Comparison of ENCODE assay signal across 10 cellular contexts in the genomic region with DNA sequence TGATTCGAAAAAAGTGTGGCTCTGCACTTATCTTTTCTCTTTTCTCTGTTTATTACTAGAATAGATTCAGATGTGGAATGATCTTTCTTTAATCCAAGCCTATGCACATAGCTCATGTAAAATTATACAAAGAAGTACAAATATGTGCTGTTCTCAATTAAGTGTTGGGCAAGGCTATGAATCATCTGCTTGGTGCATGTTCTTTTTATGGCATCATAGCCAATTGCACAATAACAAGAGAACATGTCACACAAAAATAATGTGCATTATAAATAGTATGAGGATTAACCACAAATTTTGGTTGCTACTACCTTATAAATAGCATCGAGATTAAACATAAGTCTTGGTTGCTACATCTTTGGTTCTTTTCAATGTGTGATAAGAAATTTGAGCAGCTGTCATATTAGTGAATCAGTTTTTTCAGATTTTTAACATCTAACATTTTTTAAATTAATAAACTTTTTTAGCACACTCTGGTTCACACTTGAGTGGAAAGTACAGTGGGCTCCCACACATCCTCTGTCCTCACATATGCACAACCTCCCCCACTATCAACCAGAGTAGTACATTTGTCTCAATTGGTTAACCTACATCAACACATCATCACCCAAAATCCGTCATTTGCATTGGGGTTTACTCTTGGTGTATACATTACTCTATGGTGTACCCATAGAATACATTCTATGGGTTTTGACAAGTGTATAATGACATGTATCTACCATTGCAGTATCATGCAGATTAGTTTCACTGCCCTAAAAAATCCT. TPM values are rescaled to one million over a fixed set of nuclear protein-coding genes. Genes with fewer than 3 reads are reported as not detected.
DNase-seq lines count a peak whose midpoint lies in the region; ATAC-seq and TF ChIP-seq lines count a peak whose summit lies in the region.
"Had no signal": no experiment of that assay in that cellular context is flagged by ENCODE, and none has a peak within 500 bp of the region (broad histone marks: within the 10 kb centered on the region; RNA-seq: fewer than 3 reads in every experiment).

No MANE protein-coding gene starts in this region.

- TF ChIP-seq CTCF in vagina (IDR thresholded peaks at IDR 0.05) (no peak), mesothelial cell of epicardium (IDR thresholded peaks at IDR 0.05; ENCODE audit: unreplicated experiment) (no peak)

- no peaks in the 10 kb centered on the region for H3K9me3 ChIP-seq in adipocyte (ENCODE audit: control insufficient read depth, low read length)
- no peaks in the 10 kb centered on the region for H3K9me3 ChIP-seq in right cardiac atrium (ENCODE audit: control insufficient read depth, low read length)
- no peaks in the 10 kb centered on the region for H3K9me3 ChIP-seq in vagina

- no peak for TF ChIP-seq POLR2A in vagina (IDR thresholded peaks at IDR 0.05)

- H3K9ac ChIP-seq in adipocyte (ENCODE audit: low read length), result peak overlapping the region; percentile 81

- H3K4me3 ChIP-seq in adipocyte (ENCODE audit: low read length), result peak overlapping the region; percentile 60
- no peak overlapping the region for H3K4me3 ChIP-seq in right cardiac atrium (ENCODE audit: low read length)
- no peak overlapping the region for H3K4me3 ChIP-seq in vagina

- H3K27me3 Mint-ChIP-seq in mesothelial cell of epicardium (ENCODE audit: low read depth), result peaks cover 16% of the 10 kb centered on the region

- H3K27ac ChIP-seq in right cardiac atrium (ENCODE audit: low read length), result no peak overlapping the region
- peak overlapping the region; percentile 74 for H3K27ac ChIP-seq in vagina
- H3K27ac ChIP-seq: C4-2B had no signal

- DNase-seq in Right ventricle myocardium inferior (ENCODE audit: missing footprints), result no peak
- no peak for DNase-seq in cardiac septum (ENCODE audit: low spot score)
- peak; percentile 97 for DNase-seq in adipocyte (ENCODE audit: low read depth)
- DNase-seq in right cardiac atrium, result no peak
- no peak for DNase-seq in vagina (ENCODE audit: extremely low spot score in 2 of 2)
- no peak for DNase-seq in mesothelial cell of epicardium (ENCODE audit: low spot score in 2 of 2, unreplicated experiment in 2 of 2)
- no peak for DNase-seq in NCI-H187 (lab: John Stamatoyannopoulos, UW)
- DNase-seq: T-cell had no signal

- H3K4me1 ChIP-seq in adipocyte (ENCODE audit: control insufficient read depth, insufficient read depth, low read length) (peaks cover 41% of the 10 kb centered on the region), right cardiac atrium (ENCODE audit: control insufficient read depth, insufficient read depth, low read length) (no peaks in the 10 kb centered on the region), vagina (peaks cover 19% of the 10 kb centered on the region)

- ATAC-seq in Right ventricle myocardium inferior, result peak; percentile 78
- ATAC-seq in right cardiac atrium, result peak; percentile 56 to 59
- ATAC-seq in GM21447 (IDR thresholded peaks at IDR 0.05; ENCODE audit: unreplicated experiment), result no peak
- ATAC-seq: T-cell had no signal

- intact Hi-C loops in Right ventricle myocardium inferior (cut with DNase I), result no loop called here
- intact Hi-C loops in cardiac septum (cut with DNase I), result no loop called here
- intact Hi-C loops in right cardiac atrium (cut with DNase I), result loop anchor here in 1 of 4 donors (10.0 kb wide), 1 partner anchor 125 kb away; the partner anchor contains the start of genes HRCT1 and SPAAR
- intact Hi-C loops in vagina (cut with DNase I), result no loop called here

- H3K27ac Mint-ChIP-seq in mesothelial cell of epicardium, result no peak overlapping the region
- H3K27ac Mint-ChIP-seq: T-cell had no signal

- H3K36me3 ChIP-seq in adipocyte (ENCODE audit: control insufficient read depth, insufficient read depth, low read length, severe bottlenecking) (no peaks in the 10 kb centered on the region), vagina (no peaks in the 10 kb centered on the region)

- peaks cover 4% of the 10 kb centered on the region for H3K9me3 Mint-ChIP-seq in mesothelial cell of epicardium
- H3K9me3 Mint-ChIP-seq: T-cell had no signal

- H3K27me3 ChIP-seq in adipocyte (replicated peaks; ENCODE audit: control insufficient read depth, insufficient read depth, low read length) (no peaks in the 10 kb centered on the region), right cardiac atrium (ENCODE audit: control insufficient read depth, insufficient read depth) (no peaks in the 10 kb centered on the region), vagina (no peaks in the 10 kb centered on the region)

- H3K4me1 Mint-ChIP-seq in mesothelial cell of epicardium, result no peaks in the 10 kb centered on the region
- H3K4me1 Mint-ChIP-seq: T-cell had no signal

- 67% methylated on average over 3 of the region's 3 CpGs for WGBS in right cardiac atrium

- no peaks in the 10 kb centered on the region for H3K36me3 Mint-ChIP-seq in mesothelial cell of epicardium
- H3K36me3 Mint-ChIP-seq: T-cell had no signal

- no peak overlapping the region for H3K4me3 Mint-ChIP-seq in mesothelial cell of epicardium
- H3K4me3 Mint-ChIP-seq: T-cell had no signal

RNA-seq across cellular contexts. Expression of gene RECK, which starts 6.8 kb away (rescaled TPM):
- 5.5 TPM for total RNA-seq in Right ventricle myocardium inferior
- total RNA-seq in cardiac septum, result 5.8 TPM
- total RNA-seq in right cardiac atrium, result 10 to 100 TPM in 1 of 4 donors, 1 to 10 TPM in 3; 7.4 to 10.1 (median 8.6) TPM
- 4.3 TPM for polyA plus RNA-seq in right cardiac atrium
- total RNA-seq in vagina, result 15.5 TPM
- 14.3 to 15.1 TPM (median 14.8 TPM) in 3 replicates for total RNA-seq in mesothelial cell of epicardium
